In the genomic region with DNA sequence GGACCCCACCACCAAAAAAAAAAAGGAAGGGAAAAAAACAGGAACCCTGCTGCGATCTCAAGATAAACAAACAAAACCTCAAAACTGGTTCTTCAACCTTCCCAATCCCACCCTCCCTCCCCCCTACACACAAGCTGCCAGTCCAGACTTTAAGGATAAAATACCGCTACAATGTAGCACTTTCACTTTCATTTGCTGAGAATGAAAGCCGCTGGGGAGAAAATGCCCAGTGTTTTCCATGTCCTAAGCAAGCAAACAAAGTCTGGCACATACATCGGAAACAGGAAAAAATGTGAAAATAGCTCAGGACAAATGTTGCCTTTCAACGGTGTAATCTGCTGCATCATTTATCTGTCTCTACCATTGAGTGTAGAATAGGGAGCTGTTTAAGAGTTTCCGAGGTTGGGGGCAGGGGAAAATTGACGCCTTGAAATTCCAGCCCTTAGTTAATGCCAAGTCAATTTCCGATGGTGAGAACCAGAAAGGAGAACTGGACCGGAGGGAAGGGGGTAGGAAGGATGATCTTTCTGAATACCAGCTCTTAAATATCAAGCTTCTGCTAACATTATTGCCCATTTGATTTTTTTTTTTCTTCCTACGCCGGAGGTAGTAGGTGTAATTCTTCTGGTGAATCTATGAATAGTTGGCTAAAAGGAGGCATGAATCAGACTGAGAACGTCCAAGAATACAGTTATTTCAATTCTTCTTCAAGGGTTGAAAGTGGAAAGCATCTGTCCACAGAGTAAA, we compare ENCODE assay signal across 8 cellular contexts. TPM values are rescaled to one million over a fixed set of nuclear protein-coding genes. Genes with fewer than 3 reads are reported as not detected.
DNase-seq lines count a peak whose midpoint lies in the region; ATAC-seq and TF ChIP-seq lines count a peak whose summit lies in the region.

No MANE protein-coding gene starts in this region.

- no peaks in the 10 kb centered on the region for H3K36me3 ChIP-seq in neutrophil

- peak overlapping the region; percentile 85 for H3K27ac Mint-ChIP-seq in activated CD8-positive, alpha-beta T cell treated with anti-CD3 and anti-CD28 coated beads for 36 hours

- no peaks in the 10 kb centered on the region for H3K9me3 Mint-ChIP-seq in activated CD8-positive, alpha-beta T cell treated with anti-CD3 and anti-CD28 coated beads for 36 hours

- intact Hi-C loops in activated CD8-positive, alpha-beta T cell treated with anti-CD3 and anti-CD28 coated beads for 36 hours (cut with micrococcal nuclease), result loop anchor here (1.0 to 10.0 kb wide), 5 partner anchors 381 to 848 kb away; no protein-coding TSS in a partner anchor

- no peaks in the 10 kb centered on the region for H3K36me3 Mint-ChIP-seq in activated CD8-positive, alpha-beta T cell treated with anti-CD3 and anti-CD28 coated beads for 36 hours (ENCODE audit: low read depth)

- CTCF ChIA-PET in activated CD8-positive, alpha-beta T cell treated with anti-CD3 and anti-CD28 coated beads for 36 hours (lab: Charles Lee), result interaction anchor here (0.6 to 5.2 kb wide), 25 partner anchors 8 to 848 kb away, joined by 3 to 45 read pairs (median 4); a partner anchor contains a TSS

- POLR2A ChIA-PET in activated CD8-positive, alpha-beta T cell treated with anti-CD3 and anti-CD28 coated beads for 36 hours (lab: Charles Lee), result interaction anchor here (0.7 to 1.2 kb wide), 4 partner anchors 42 to 390 kb away, joined by 3 to 4 read pairs (median 3); a partner anchor contains a TSS

- no peak for ATAC-seq in activated CD8-positive, alpha-beta T cell treated with anti-CD3 and anti-CD28 coated beads for 36 hours
- no peak for ATAC-seq in HG02588 (IDR thresholded peaks at IDR 0.05; ENCODE audit: unreplicated experiment)

- H3K9me3 ChIP-seq in neutrophil, result no peaks in the 10 kb centered on the region

- H3K27me3 Mint-ChIP-seq in activated CD8-positive, alpha-beta T cell treated with anti-CD3 and anti-CD28 coated beads for 36 hours, result no peaks in the 10 kb centered on the region

- peak overlapping the region; percentile 60 to 62 for H3K4me3 ChIP-seq in neutrophil (ENCODE audit: low read depth in 1 of 2, low read length in 1 of 2)

- no peak overlapping the region for H3K4me3 Mint-ChIP-seq in activated CD8-positive, alpha-beta T cell treated with anti-CD3 and anti-CD28 coated beads for 36 hours

- in situ Hi-C loops in KBM-7 (cut with MboI; ENCODE audit: low pct_unique_long_range_greater_than_20kb, low sequenced_read_pairs), result loop anchor here (25.0 kb wide), 2 partner anchors 396 to 671 kb away; no protein-coding TSS in a partner anchor

- peak overlapping the region; percentile 27 for H3K27ac ChIP-seq in neutrophil

- H3K27me3 ChIP-seq in neutrophil, result peaks cover 48% of the 10 kb centered on the region

- peaks cover 23 to 29% of the 10 kb centered on the region in 2 experiments for H3K4me1 ChIP-seq in neutrophil (ENCODE audit: control insufficient read depth in 1 of 2, insufficient read depth in 1 of 2, low read depth in 1 of 2, low read length in 1 of 2)

- TF ChIP-seq CTCF in activated CD8-positive, alpha-beta T cell treated with anti-CD3 and anti-CD28 coated beads for 36 hours (IDR thresholded peaks at IDR 0.05), result no peak
- no peak for TF ChIP-seq CTCF in neutrophil (IDR thresholded peaks at IDR 0.05)

- DNase-seq in NCI-H2171 treated with DMSO at 0.1 percent for 48 hours (lab: John Stamatoyannopoulos, UW), result peak; percentile 36
- no peak for DNase-seq in NCI-H2171 (lab: John Stamatoyannopoulos, UW)
- peak; percentile 74 for DNase-seq in M059J (ENCODE audit: low read depth)
- peak; percentile 8 for DNase-seq in activated CD8-positive, alpha-beta T cell treated with anti-CD3 and anti-CD28 coated beads for 36 hours
- DNase-seq in germinal center (ENCODE audit: low spot score), result peak; percentile 13
- DNase-seq in KBM-7, result no peak

- H3K4me1 Mint-ChIP-seq in activated CD8-positive, alpha-beta T cell treated with anti-CD3 and anti-CD28 coated beads for 36 hours (ENCODE audit: low read depth), result peaks cover 7% of the 10 kb centered on the region

RNA-seq across cellular contexts. Expression of a gene that starts 1.2 kb away (rescaled TPM):
- total RNA-seq in M059J (2014; rRNA removed; shearing (Covaris generic)), result 16.5 and 18.9 TPM in 2 replicates
- total RNA-seq in activated CD8-positive, alpha-beta T cell treated with anti-CD3 and anti-CD28 coated beads for 36 hours, result 1 to 10 TPM; 1.1 to 1.9 TPM

Comparison
In these comparisons a context has a peak if more than half of its experiments do, and no peak if none do; other contexts are left out.
1. DNase-seq: peak in NCI-H2171 treated with DMSO at 0.1 percent for 48 hours (single experiment), M059J (single experiment), activated CD8-positive, alpha-beta T cell treated with anti-CD3 and anti-CD28 coated beads for 36 hours (single experiment) and germinal center (single experiment); none in NCI-H2171 (single experiment) and KBM-7 (single experiment).